Comparison of ENCODE assay signal across 10 cellular contexts in the genomic region with DNA sequence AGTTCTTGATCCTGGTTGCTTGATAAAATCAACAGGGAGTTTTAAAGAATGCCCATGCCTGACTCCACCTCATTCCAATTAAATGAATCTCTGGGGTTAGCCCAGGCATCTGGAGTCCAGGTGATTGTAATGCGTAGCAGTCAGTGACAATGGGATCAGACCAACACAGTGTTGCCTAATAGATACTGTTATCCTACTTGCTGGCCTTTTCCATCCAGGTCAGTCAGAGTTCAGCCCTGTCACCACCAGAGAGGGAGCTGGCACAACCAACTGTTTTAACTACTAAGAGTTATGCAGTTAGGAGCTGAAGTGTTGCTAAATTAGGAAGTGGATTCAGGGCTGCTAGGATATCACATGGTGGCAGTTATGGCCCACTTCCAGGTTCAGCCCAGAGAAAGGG.
DNase-seq lines count a peak whose midpoint lies in the region; TF ChIP-seq lines count a peak whose summit lies in the region.
"Had no signal": no experiment of that assay in that cellular context is flagged by ENCODE, and none has a peak within 500 bp of the region (broad histone marks: within the 10 kb centered on the region; RNA-seq: fewer than 3 reads in every experiment).

No MANE protein-coding gene starts in this region.

- no peak for TF ChIP-seq CTCF in fibroblast of villous mesenchyme (IDR thresholded peaks at IDR 0.05; ENCODE audit: insufficient read depth, low read depth, low read length)
- no peak for TF ChIP-seq CTCF in sigmoid colon (IDR thresholded peaks at IDR 0.05)

- no peak overlapping the region for H3K4me3 ChIP-seq in HAP-1
- H3K4me3 ChIP-seq in fibroblast of villous mesenchyme (ENCODE audit: low read depth, low read length), result no peak overlapping the region
- H3K4me3 ChIP-seq in sigmoid colon, result no peak overlapping the region

- no peak overlapping the region for H3K27ac Mint-ChIP-seq in activated CD4-positive, alpha-beta T cell treated with anti-CD3 and anti-CD28 coated beads, Interleukin-2, amount 10 ng/mL, durations not matched to agents 24 days and 14 days
- H3K27ac Mint-ChIP-seq: stimulated activated naive CD8-positive, alpha-beta T cell treated with anti-CD3 and anti-CD28 coated beads, Interleukin-15, Interleukin-2, amounts not matched to agents 100 ng/mL and 50 ng/mL, for 24 hours had no signal

- peaks cover 2% of the 10 kb centered on the region for H3K36me3 Mint-ChIP-seq in activated CD4-positive, alpha-beta T cell treated with anti-CD3 and anti-CD28 coated beads, Interleukin-2, amount 10 ng/mL, durations not matched to agents 24 days and 14 days (ENCODE audit: low read depth)

- H3K36me3 ChIP-seq in HAP-1 (replicated peaks), result no peaks in the 10 kb centered on the region
- peaks cover 2 to 53% (median 17%) of the 10 kb centered on the region in 4 donors for H3K36me3 ChIP-seq in sigmoid colon

- in situ Hi-C loops in HAP-1 (cut with MboI; ENCODE audit: low sequenced_read_pairs), result no loop called here

- TF ChIP-seq EP300 in sigmoid colon (IDR thresholded peaks at IDR 0.05), result peak in 1 of 4 donors; percentile 5

- no peak overlapping the region for H3K4me3 Mint-ChIP-seq in activated CD4-positive, alpha-beta T cell treated with anti-CD3 and anti-CD28 coated beads, Interleukin-2, amount 10 ng/mL, durations not matched to agents 24 days and 14 days
- H3K4me3 Mint-ChIP-seq: stimulated activated naive CD8-positive, alpha-beta T cell treated with anti-CD3 and anti-CD28 coated beads, Interleukin-15, Interleukin-2, amounts not matched to agents 100 ng/mL and 50 ng/mL, for 24 hours had no signal

- H3K9me3 ChIP-seq in HAP-1, result no peaks in the 10 kb centered on the region
- no peaks in the 10 kb centered on the region for H3K9me3 ChIP-seq in sigmoid colon

- peak; percentile 45 to 57 for DNase-seq in HAP-1 (ENCODE audit: low spot score in 2 of 2)
- peak; percentile 34 for DNase-seq in SHP77 treated with DMSO at 0.1 percent for 48 hours (lab: John Stamatoyannopoulos, UW)
- peak; percentile 88 for DNase-seq in fibroblast of villous mesenchyme (ENCODE audit: low read depth)
- peak; percentile 81 for DNase-seq in sigmoid colon
- no peak for DNase-seq in NCI-H82 treated with DMSO at 0.1 percent for 48 hours (lab: John Stamatoyannopoulos, UW; ENCODE audit: unreplicated experiment)
- no peak for DNase-seq in activated CD4-positive, alpha-beta T cell treated with anti-CD3 and anti-CD28 coated beads, Interleukin-2, amount 10 ng/mL, durations not matched to agents 24 days and 14 days
- no peak for DNase-seq in stimulated activated CD4-positive, alpha-beta T cell treated with anti-CD3 and anti-CD28 coated beads, Interleukin-2, amount 100 ng/mL, for 24 hours
- DNase-seq in NCI-H2107 treated with DMSO at 0.1 percent for 48 hours (lab: John Stamatoyannopoulos, UW; ENCODE audit: unreplicated experiment), result no peak
- DNase-seq: activated T-cell treated with anti-CD3 and anti-CD28 coated beads for 4 hours had no signal

- H3K27me3 ChIP-seq in HAP-1 (ENCODE audit: low read depth), result no peaks in the 10 kb centered on the region
- no peaks in the 10 kb centered on the region for H3K27me3 ChIP-seq in sigmoid colon

- TF ChIP-seq POLR2A in sigmoid colon (IDR thresholded peaks at IDR 0.05), result no peak

- H3K27ac ChIP-seq in sigmoid colon, result peak overlapping the region; percentile 69 to 84 (median 78)

- H3K4me1 ChIP-seq in HAP-1 (peaks cover 9% of the 10 kb centered on the region), sigmoid colon (peaks cover 0 to 54% (median 49%) of the 10 kb centered on the region in 4 donors)

- H3K4me1 Mint-ChIP-seq in activated CD4-positive, alpha-beta T cell treated with anti-CD3 and anti-CD28 coated beads, Interleukin-2, amount 10 ng/mL, durations not matched to agents 24 days and 14 days, result no peaks in the 10 kb centered on the region

- intact Hi-C loops in sigmoid colon (cut with DNase I), result no loop called here
- intact Hi-C loops in activated CD4-positive, alpha-beta T cell treated with anti-CD3 and anti-CD28 coated beads, Interleukin-2, amount 10 ng/mL, durations not matched to agents 24 days and 14 days (cut with micrococcal nuclease), result no loop called here

- H3K9me3 Mint-ChIP-seq in activated CD4-positive, alpha-beta T cell treated with anti-CD3 and anti-CD28 coated beads, Interleukin-2, amount 10 ng/mL, durations not matched to agents 24 days and 14 days, result no peaks in the 10 kb centered on the region
- H3K9me3 Mint-ChIP-seq: stimulated activated naive CD8-positive, alpha-beta T cell treated with anti-CD3 and anti-CD28 coated beads, Interleukin-15, Interleukin-2, amounts not matched to agents 100 ng/mL and 50 ng/mL, for 24 hours had no signal

- H3K27me3 Mint-ChIP-seq in activated CD4-positive, alpha-beta T cell treated with anti-CD3 and anti-CD28 coated beads, Interleukin-2, amount 10 ng/mL, durations not matched to agents 24 days and 14 days, result no peaks in the 10 kb centered on the region
- H3K27me3 Mint-ChIP-seq: stimulated activated naive CD8-positive, alpha-beta T cell treated with anti-CD3 and anti-CD28 coated beads, Interleukin-15, Interleukin-2, amounts not matched to agents 100 ng/mL and 50 ng/mL, for 24 hours had no signal

- WGBS in sigmoid colon, 2 donors, result 63 to 83% methylated on average over 1 of the region's 1 CpG

Comparison
In these comparisons a context has a peak if more than half of its experiments do, and no peak if none do; other contexts are left out.
1. DNase-seq: peak in HAP-1 (2 of 2), SHP77 treated with DMSO at 0.1 percent for 48 hours (single experiment), fibroblast of villous mesenchyme (single experiment) and sigmoid colon (single experiment); none in NCI-H82 treated with DMSO at 0.1 percent for 48 hours (single experiment), activated CD4-positive, alpha-beta T cell treated with anti-CD3 and anti-CD28 coated beads, Interleukin-2, amount 10 ng/mL, durations not matched to agents 24 days and 14 days (single experiment), stimulated activated CD4-positive, alpha-beta T cell treated with anti-CD3 and anti-CD28 coated beads, Interleukin-2, amount 100 ng/mL, for 24 hours (0 of 2) and NCI-H2107 treated with DMSO at 0.1 percent for 48 hours (single experiment).